ENCODE assay signal across 2 cellular contexts in genomic region chr19:5958074-5958850, GRCh38.
TF ChIP-seq lines count a peak whose summit lies in the region.

No MANE protein-coding gene starts in this region.

TF ChIP-seq in SK-N-SH, 30 proteins besides CTCF, POLR2A, EP300 and RAD21 (continued from another document):
- TF ChIP-seq, protein P1, sequence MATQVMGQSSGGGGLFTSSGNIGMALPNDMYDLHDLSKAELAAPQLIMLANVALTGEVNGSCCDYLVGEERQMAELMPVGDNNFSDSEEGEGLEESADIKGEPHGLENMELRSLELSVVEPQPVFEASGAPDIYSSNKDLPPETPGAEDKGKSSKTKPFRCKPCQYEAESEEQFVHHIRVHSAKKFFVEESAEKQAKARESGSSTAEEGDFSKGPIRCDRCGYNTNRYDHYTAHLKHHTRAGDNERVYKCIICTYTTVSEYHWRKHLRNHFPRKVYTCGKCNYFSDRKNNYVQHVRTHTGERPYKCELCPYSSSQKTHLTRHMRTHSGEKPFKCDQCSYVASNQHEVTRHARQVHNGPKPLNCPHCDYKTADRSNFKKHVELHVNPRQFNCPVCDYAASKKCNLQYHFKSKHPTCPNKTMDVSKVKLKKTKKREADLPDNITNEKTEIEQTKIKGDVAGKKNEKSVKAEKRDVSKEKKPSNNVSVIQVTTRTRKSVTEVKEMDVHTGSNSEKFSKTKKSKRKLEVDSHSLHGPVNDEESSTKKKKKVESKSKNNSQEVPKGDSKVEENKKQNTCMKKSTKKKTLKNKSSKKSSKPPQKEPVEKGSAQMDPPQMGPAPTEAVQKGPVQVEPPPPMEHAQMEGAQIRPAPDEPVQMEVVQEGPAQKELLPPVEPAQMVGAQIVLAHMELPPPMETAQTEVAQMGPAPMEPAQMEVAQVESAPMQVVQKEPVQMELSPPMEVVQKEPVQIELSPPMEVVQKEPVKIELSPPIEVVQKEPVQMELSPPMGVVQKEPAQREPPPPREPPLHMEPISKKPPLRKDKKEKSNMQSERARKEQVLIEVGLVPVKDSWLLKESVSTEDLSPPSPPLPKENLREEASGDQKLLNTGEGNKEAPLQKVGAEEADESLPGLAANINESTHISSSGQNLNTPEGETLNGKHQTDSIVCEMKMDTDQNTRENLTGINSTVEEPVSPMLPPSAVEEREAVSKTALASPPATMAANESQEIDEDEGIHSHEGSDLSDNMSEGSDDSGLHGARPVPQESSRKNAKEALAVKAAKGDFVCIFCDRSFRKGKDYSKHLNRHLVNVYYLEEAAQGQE (IDR thresholded peaks at IDR 0.05; ENCODE audit: low read depth, low read length), result no peak
- TF ChIP-seq ZBTB33 (IDR thresholded peaks at IDR 0.05; ENCODE audit: borderline replicate concordance, low read depth) (no peak), TAF1 (IDR thresholded peaks at IDR 0.05; ENCODE audit: borderline replicate concordance, low read depth, low read length) (no peak), FOSL2 (IDR thresholded peaks at IDR 0.05; ENCODE audit: borderline replicate concordance, low read depth) (no peak), TEAD4 (IDR thresholded peaks at IDR 0.05; ENCODE audit: borderline replicate concordance, insufficient read depth) (no peak)

TF ChIP-seq in SK-N-SH treated with all-trans-retinoic acid at 6 μM for 48 hours, 23 proteins besides CTCF, POLR2A, EP300 and RAD21 (continued from another document):
- TF ChIP-seq, protein P2, sequence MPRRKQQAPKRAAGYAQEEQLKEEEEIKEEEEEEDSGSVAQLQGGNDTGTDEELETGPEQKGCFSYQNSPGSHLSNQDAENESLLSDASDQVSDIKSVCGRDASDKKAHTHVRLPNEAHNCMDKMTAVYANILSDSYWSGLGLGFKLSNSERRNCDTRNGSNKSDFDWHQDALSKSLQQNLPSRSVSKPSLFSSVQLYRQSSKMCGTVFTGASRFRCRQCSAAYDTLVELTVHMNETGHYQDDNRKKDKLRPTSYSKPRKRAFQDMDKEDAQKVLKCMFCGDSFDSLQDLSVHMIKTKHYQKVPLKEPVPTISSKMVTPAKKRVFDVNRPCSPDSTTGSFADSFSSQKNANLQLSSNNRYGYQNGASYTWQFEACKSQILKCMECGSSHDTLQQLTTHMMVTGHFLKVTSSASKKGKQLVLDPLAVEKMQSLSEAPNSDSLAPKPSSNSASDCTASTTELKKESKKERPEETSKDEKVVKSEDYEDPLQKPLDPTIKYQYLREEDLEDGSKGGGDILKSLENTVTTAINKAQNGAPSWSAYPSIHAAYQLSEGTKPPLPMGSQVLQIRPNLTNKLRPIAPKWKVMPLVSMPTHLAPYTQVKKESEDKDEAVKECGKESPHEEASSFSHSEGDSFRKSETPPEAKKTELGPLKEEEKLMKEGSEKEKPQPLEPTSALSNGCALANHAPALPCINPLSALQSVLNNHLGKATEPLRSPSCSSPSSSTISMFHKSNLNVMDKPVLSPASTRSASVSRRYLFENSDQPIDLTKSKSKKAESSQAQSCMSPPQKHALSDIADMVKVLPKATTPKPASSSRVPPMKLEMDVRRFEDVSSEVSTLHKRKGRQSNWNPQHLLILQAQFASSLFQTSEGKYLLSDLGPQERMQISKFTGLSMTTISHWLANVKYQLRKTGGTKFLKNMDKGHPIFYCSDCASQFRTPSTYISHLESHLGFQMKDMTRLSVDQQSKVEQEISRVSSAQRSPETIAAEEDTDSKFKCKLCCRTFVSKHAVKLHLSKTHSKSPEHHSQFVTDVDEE (CRISPR knock-in tag; IDR thresholded peaks at IDR 0.05), result no peak
- TF ChIP-seq BACH2 (CRISPR knock-in tag; IDR thresholded peaks at IDR 0.05; ENCODE audit: borderline replicate concordance) (no peak), PPARA (CRISPR knock-in tag; IDR thresholded peaks at IDR 0.05; ENCODE audit: borderline replicate concordance) (no peak), ZNF565 (CRISPR knock-in tag; conservative IDR thresholded peaks at IDR 0.05; ENCODE audit: low read depth) (no peak), ARNTL (CRISPR knock-in tag; IDR thresholded peaks at IDR 0.05; ENCODE audit: borderline replicate concordance, low read depth) (no peak), ZFP3 (CRISPR knock-in tag; IDR thresholded peaks at IDR 0.05) (no peak), ZNF70 (CRISPR knock-in tag; IDR thresholded peaks at IDR 0.05) (no peak), CSDC2 (CRISPR knock-in tag; IDR thresholded peaks at IDR 0.05) (no peak), ZNF8 (CRISPR knock-in tag; IDR thresholded peaks at IDR 0.05) (no peak)
- TF ChIP-seq, protein P3, sequence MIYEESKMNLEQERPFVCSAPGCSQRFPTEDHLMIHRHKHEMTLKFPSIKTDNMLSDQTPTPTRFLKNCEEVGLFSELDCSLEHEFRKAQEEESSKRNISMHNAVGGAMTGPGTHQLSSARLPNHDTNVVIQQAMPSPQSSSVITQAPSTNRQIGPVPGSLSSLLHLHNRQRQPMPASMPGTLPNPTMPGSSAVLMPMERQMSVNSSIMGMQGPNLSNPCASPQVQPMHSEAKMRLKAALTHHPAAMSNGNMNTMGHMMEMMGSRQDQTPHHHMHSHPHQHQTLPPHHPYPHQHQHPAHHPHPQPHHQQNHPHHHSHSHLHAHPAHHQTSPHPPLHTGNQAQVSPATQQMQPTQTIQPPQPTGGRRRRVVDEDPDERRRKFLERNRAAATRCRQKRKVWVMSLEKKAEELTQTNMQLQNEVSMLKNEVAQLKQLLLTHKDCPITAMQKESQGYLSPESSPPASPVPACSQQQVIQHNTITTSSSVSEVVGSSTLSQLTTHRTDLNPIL (CRISPR knock-in tag; IDR thresholded peaks at IDR 0.05; ENCODE audit: low read depth), result no peak
- TF ChIP-seq, protein P4, sequence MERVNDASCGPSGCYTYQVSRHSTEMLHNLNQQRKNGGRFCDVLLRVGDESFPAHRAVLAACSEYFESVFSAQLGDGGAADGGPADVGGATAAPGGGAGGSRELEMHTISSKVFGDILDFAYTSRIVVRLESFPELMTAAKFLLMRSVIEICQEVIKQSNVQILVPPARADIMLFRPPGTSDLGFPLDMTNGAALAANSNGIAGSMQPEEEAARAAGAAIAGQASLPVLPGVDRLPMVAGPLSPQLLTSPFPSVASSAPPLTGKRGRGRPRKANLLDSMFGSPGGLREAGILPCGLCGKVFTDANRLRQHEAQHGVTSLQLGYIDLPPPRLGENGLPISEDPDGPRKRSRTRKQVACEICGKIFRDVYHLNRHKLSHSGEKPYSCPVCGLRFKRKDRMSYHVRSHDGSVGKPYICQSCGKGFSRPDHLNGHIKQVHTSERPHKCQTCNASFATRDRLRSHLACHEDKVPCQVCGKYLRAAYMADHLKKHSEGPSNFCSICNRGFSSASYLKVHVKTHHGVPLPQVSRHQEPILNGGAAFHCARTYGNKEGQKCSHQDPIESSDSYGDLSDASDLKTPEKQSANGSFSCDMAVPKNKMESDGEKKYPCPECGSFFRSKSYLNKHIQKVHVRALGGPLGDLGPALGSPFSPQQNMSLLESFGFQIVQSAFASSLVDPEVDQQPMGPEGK (CRISPR knock-in tag; IDR thresholded peaks at IDR 0.05; ENCODE audit: borderline replicate concordance), result no peak
